In the genomic region with DNA sequence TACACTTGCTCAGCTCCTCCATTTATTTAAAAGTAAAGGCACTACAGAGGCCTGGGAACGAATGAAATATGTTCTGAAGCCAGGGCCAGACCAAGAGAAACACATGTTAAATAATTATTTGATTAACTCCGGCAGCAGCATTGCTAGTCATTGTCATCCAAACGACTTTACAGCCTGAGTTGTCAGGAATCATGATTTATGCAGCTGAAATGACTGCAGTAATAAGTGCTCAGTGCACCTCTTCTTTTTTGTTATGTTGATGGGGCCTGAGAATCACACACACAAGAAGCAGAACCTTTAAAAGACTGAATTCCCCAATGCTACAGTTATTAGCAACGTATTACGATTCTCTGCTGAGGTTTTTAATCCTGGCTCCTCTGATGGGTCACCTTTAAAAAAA, we compare ENCODE assay signal across 24 cellular contexts.
"Had no signal": no experiment of that assay in that cellular context is flagged by ENCODE, and none has a peak within 500 bp of the region (broad histone marks: within the 10 kb centered on the region; RNA-seq: fewer than 3 reads in every experiment).

No MANE protein-coding gene starts in this region.

- DNase-seq: activated CD4-positive, alpha-beta T cell treated with anti-CD3 and anti-CD28 coated beads for 4 hours; activated CD4-positive, CD25-positive, alpha-beta regulatory T cell; activated CD8-positive, alpha-beta memory T cell treated with anti-CD3 and anti-CD28 coated beads, Interleukin-2, amount 10 ng/mL, durations not matched to agents 7 days and 5 days; activated CD8-positive, alpha-beta T cell treated with anti-CD3 and anti-CD28 coated beads for 36 hours; activated effector memory CD4-positive, alpha-beta T cell treated with anti-CD3 and anti-CD28 coated beads, Interleukin-2, amount 50 U/mL, for 16 hours; activated naive CD4-positive, alpha-beta T cell treated with anti-CD3 and anti-CD28 coated beads, Interleukin-2, amount 10 ng/mL, durations not matched to agents 7 days and 5 days; activated T-cell treated with anti-CD3 and anti-CD28 coated beads for 4 hours; amygdala; gastrocnemius medialis; hypothalamus; left ventricle myocardium superior; mammary epithelial cell; occipital lobe; posterior cingulate gyrus; small intestine; stimulated activated CD4-positive, alpha-beta T cell treated with anti-CD3 and anti-CD28 coated beads, Interleukin-2, amount 100 ng/mL, for 24 hours; stomach had no signal

- H3K4me3 ChIP-seq: coronary artery, esophagus muscularis mucosa, gastrocnemius medialis, stomach, suprapubic skin, tibial nerve had no signal

- H3K36me3 Mint-ChIP-seq: activated CD8-positive, alpha-beta memory T cell treated with anti-CD3 and anti-CD28 coated beads, Interleukin-2, amount 10 ng/mL, durations not matched to agents 7 days and 5 days; stimulated activated effector memory CD8-positive, alpha-beta T cell treated with anti-CD3 and anti-CD28 coated beads, Interleukin-12 subunit alpha, Interleukin-12 subunit beta, amount 100 ng/mL, for 72 hours had no signal

- H3K27ac Mint-ChIP-seq: activated CD8-positive, alpha-beta memory T cell treated with anti-CD3 and anti-CD28 coated beads, Interleukin-2, amount 10 ng/mL, durations not matched to agents 7 days and 5 days; activated CD8-positive, alpha-beta T cell treated with anti-CD3 and anti-CD28 coated beads for 36 hours; activated naive CD4-positive, alpha-beta T cell treated with anti-CD3 and anti-CD28 coated beads, Interleukin-2, amount 10 ng/mL, durations not matched to agents 7 days and 5 days; stimulated activated effector memory CD8-positive, alpha-beta T cell treated with anti-CD3 and anti-CD28 coated beads, Interleukin-12 subunit alpha, Interleukin-12 subunit beta, amount 100 ng/mL, for 72 hours had no signal

- H3K9me3 Mint-ChIP-seq: activated CD8-positive, alpha-beta T cell treated with anti-CD3 and anti-CD28 coated beads for 36 hours; stimulated activated effector memory CD8-positive, alpha-beta T cell treated with anti-CD3 and anti-CD28 coated beads, Interleukin-12 subunit alpha, Interleukin-12 subunit beta, amount 100 ng/mL, for 72 hours had no signal

- H3K27me3 ChIP-seq: esophagus muscularis mucosa, gastrocnemius medialis, stomach, suprapubic skin, tibial nerve had no signal

- ATAC-seq: activated CD8-positive, alpha-beta memory T cell treated with anti-CD3 and anti-CD28 coated beads, Interleukin-2, amount 10 ng/mL, durations not matched to agents 7 days and 5 days; activated CD8-positive, alpha-beta T cell treated with anti-CD3 and anti-CD28 coated beads for 36 hours; gastrocnemius medialis; left ventricle myocardium superior; stimulated activated effector memory CD8-positive, alpha-beta T cell treated with anti-CD3 and anti-CD28 coated beads, Interleukin-12 subunit alpha, Interleukin-12 subunit beta, amount 100 ng/mL, for 72 hours had no signal

- H3K36me3 ChIP-seq: esophagus muscularis mucosa, gastrocnemius medialis, stomach, suprapubic skin, tibial nerve had no signal

- H3K27me3 Mint-ChIP-seq: activated CD8-positive, alpha-beta T cell treated with anti-CD3 and anti-CD28 coated beads for 36 hours had no signal

- FAIRE-seq: bronchial epithelial cell, islet of Langerhans, small intestine had no signal

- H3K27ac ChIP-seq: coronary artery, esophagus muscularis mucosa, gastrocnemius medialis, suprapubic skin, tibial nerve had no signal

- H3K4me3 Mint-ChIP-seq: activated CD8-positive, alpha-beta memory T cell treated with anti-CD3 and anti-CD28 coated beads, Interleukin-2, amount 10 ng/mL, durations not matched to agents 7 days and 5 days; activated CD8-positive, alpha-beta T cell treated with anti-CD3 and anti-CD28 coated beads for 36 hours; activated naive CD4-positive, alpha-beta T cell treated with anti-CD3 and anti-CD28 coated beads, Interleukin-2, amount 10 ng/mL, durations not matched to agents 7 days and 5 days; stimulated activated effector memory CD8-positive, alpha-beta T cell treated with anti-CD3 and anti-CD28 coated beads, Interleukin-12 subunit alpha, Interleukin-12 subunit beta, amount 100 ng/mL, for 72 hours had no signal

- H3K9me3 ChIP-seq: esophagus muscularis mucosa, gastrocnemius medialis, stomach, suprapubic skin, tibial nerve had no signal
